ENCODE assay signal across 9 cellular contexts in the genomic region with DNA sequence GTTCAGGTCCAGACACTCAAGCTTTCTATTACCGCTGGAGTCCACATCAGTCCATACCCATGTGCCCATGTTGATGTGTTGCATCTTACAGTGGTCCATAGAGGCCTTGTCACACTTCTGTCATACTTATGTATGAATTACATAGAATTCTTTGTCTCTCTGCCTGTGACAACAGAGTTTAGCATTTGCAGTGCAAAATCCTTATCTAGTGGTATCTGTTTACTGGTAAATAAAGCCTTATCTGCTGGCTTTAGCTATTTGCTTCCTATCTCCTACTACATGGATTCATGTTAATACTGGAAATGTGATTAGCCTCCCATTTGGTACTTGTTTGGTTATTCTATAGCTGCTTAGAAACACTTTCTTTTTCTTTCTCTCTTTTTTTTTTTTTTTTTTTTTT. TPM values are rescaled to one million over a fixed set of nuclear protein-coding genes. Genes with fewer than 3 reads are reported as not detected.
"Had no signal": no experiment of that assay in that cellular context is flagged by ENCODE, and none has a peak within 500 bp of the region (broad histone marks: within the 10 kb centered on the region; RNA-seq: fewer than 3 reads in every experiment).

No MANE protein-coding gene starts in this region.

- H3K27ac ChIP-seq: HL-60 had no signal

- ATAC-seq: HepG2 had no signal

- DNase-seq: IMR-90, KBM-7, KG1 had no signal

- FAIRE-seq: HepG2, HTR-8/SVneo had no signal

RNA-seq across cellular contexts. Expression of a gene that starts 49.8 kb away (rescaled TPM):
- total RNA-seq: HepG2, HT-29, HT1080, IMR-90 had no signal
- polyA plus RNA-seq: HepG2, IgD-negative memory B cell, IMR-90 had no signal
